ENCODE assay signal across 23 cellular contexts in the genomic region with DNA sequence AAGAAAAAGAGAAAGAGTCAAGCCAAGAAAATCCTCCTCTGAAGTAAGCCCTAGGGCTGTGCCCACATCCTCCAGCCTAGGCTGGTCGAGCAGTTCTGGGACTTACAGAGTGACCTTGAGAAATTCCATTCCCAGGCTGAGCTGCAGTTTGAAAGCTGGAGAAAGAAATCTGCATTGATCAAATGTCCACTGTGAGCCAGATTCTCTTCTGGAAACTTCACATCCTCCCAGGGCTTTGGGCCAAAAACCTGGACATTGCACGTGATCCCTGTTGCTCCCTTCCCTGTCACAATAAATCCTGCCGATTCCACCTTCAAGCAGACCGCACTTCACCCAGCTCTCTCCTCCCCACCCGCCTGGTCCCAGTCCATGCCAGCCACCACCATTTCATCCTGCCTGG. TPM values are rescaled to one million over a fixed set of nuclear protein-coding genes. Genes with fewer than 3 reads are reported as not detected.
DNase-seq lines count a peak whose midpoint lies in the region; ATAC-seq and TF ChIP-seq lines count a peak whose summit lies in the region.
"Had no signal": no experiment of that assay in that cellular context is flagged by ENCODE, and none has a peak within 500 bp of the region (broad histone marks: within the 10 kb centered on the region; RNA-seq: fewer than 3 reads in every experiment).

No MANE protein-coding gene starts in this region.

- CTCF ChIA-PET in Caco-2 (lab: Charles Lee) (interaction anchor here (0.7 to 1.3 kb wide), 2 partner anchors 14 to 16 kb away, joined by 3 to 5 read pairs; a partner anchor contains a TSS), WTC11 (lab: Charles Lee) (interaction anchor here (0.7 to 2.6 kb wide), 6 partner anchors 14 to 522 kb away, joined by 3 to 11 read pairs (median 5); no protein-coding TSS in a partner anchor)

- H3K4me3 ChIP-seq in Caco-2 (ENCODE audit: low read depth, low read length) (no peak overlapping the region), fibroblast of villous mesenchyme (ENCODE audit: low read depth, low read length) (no peak overlapping the region)
- H3K4me3 ChIP-seq: mucosa of descending colon, sigmoid colon had no signal

- H3K4me3 Mint-ChIP-seq in Caco-2 (ENCODE audit: unreplicated experiment) (no peak overlapping the region), WTC11 (no peak overlapping the region), nephron progenitor cell (no peak overlapping the region)
- no peak overlapping the region for H3K4me3 Mint-ChIP-seq in stimulated activated naive B cell treated with anti-CD40 and anti-IgM and Interleukin-4, amounts not matched to agents 10 μg/mL and 1 μg/mL and 100 μg/mL, for 72 hours
- H3K4me3 Mint-ChIP-seq: activated B cell treated with CpG ODN at 0.5 μM for 24 hours had no signal

- TF ChIP-seq CTCF in Caco-2 (IDR thresholded peaks at IDR 0.05; ENCODE audit: insufficient read depth in 1 of 2, low read depth in 1 of 2, low read length in 1 of 2, severe bottlenecking in 1 of 2, unreplicated experiment in 1 of 2) (no peak), WTC11 (IDR thresholded peaks at IDR 0.05) (no peak), fibroblast of villous mesenchyme (IDR thresholded peaks at IDR 0.05; ENCODE audit: insufficient read depth, low read depth, low read length) (no peak), nephron progenitor cell (IDR thresholded peaks at IDR 0.05) (no peak)

- H3K27me3 Mint-ChIP-seq in Caco-2 (ENCODE audit: insufficient read depth, unreplicated experiment): no peaks in the 10 kb centered on the region
- no peaks in the 10 kb centered on the region; the same call in 1 of the 2 replicates for H3K27me3 Mint-ChIP-seq in WTC11 (ENCODE audit: low read depth)
- H3K27me3 Mint-ChIP-seq in nephron progenitor cell (ENCODE audit: low read depth, poor library complexity): peaks cover 2% of the 10 kb centered on the region
- no peaks in the 10 kb centered on the region for H3K27me3 Mint-ChIP-seq in stimulated activated naive B cell treated with anti-CD40 and anti-IgM and Interleukin-4, amounts not matched to agents 10 μg/mL and 1 μg/mL and 100 μg/mL, for 72 hours
- H3K27me3 Mint-ChIP-seq: activated B cell treated with CpG ODN at 0.5 μM for 24 hours had no signal

- H3K36me3 Mint-ChIP-seq in Caco-2 (ENCODE audit: insufficient read depth, unreplicated experiment): peaks cover 6% of the 10 kb centered on the region
- no peaks in the 10 kb centered on the region for H3K36me3 Mint-ChIP-seq in WTC11
- no peaks in the 10 kb centered on the region for H3K36me3 Mint-ChIP-seq in nephron progenitor cell (ENCODE audit: low read depth)
- peaks cover 13 to 18% of the 10 kb centered on the region in 2 donors for H3K36me3 Mint-ChIP-seq in stimulated activated naive B cell treated with anti-CD40 and anti-IgM and Interleukin-4, amounts not matched to agents 10 μg/mL and 1 μg/mL and 100 μg/mL, for 72 hours

- no peaks in the 10 kb centered on the region; the same call in 1 of the 2 replicates for H3K36me3 ChIP-seq in Caco-2 (ENCODE audit: control insufficient read depth, insufficient read depth, low read length)

- peak overlapping the region; percentile 75 for H3K27ac Mint-ChIP-seq in Caco-2 (ENCODE audit: unreplicated experiment)
- 0 out of 2 replicates have a peak overlapping the region, but pooled peaks have one; percentile 5 for H3K27ac Mint-ChIP-seq in WTC11
- peak overlapping the region; percentile 73 for H3K27ac Mint-ChIP-seq in nephron progenitor cell
- no peak overlapping the region for H3K27ac Mint-ChIP-seq in stimulated activated naive B cell treated with anti-CD40 and anti-IgM and Interleukin-4, amounts not matched to agents 10 μg/mL and 1 μg/mL and 100 μg/mL, for 72 hours
- H3K27ac Mint-ChIP-seq: activated B cell treated with CpG ODN at 0.5 μM for 24 hours; activated T-helper 2 cell treated with anti-CD3 and anti-CD28 coated beads, Interferon-gamma antibody, Interleukin-2, Interleukin-4, amounts not matched to agents 10 μg/mL and 5 μg/mL and 100 μg/mL, durations not matched to agents 14 hours and 24 hours and 36 hours had no signal

- H3K4me1 Mint-ChIP-seq in Caco-2 (ENCODE audit: low read depth, unreplicated experiment) (peaks cover 27% of the 10 kb centered on the region), WTC11 (peaks cover 4% of the 10 kb centered on the region; the same call in 1 of the 2 replicates), nephron progenitor cell (peaks cover 23% of the 10 kb centered on the region)
- peaks cover 6 to 10% of the 10 kb centered on the region in 2 donors for H3K4me1 Mint-ChIP-seq in stimulated activated naive B cell treated with anti-CD40 and anti-IgM and Interleukin-4, amounts not matched to agents 10 μg/mL and 1 μg/mL and 100 μg/mL, for 72 hours

- no peak for DNase-seq in Caco-2
- DNase-seq in WTC11 (ENCODE audit: low spot score): no peak
- peak; percentile 19 for DNase-seq in fibroblast of villous mesenchyme (ENCODE audit: low read depth)
- DNase-seq in nephron progenitor cell: no peak
- DNase-seq in middle frontal gyrus (ENCODE audit: extremely low spot score, low spot score): no peak
- no peak for DNase-seq in activated T-cell treated with anti-CD3 and anti-CD28 coated beads, Interleukin-2, amount 50 U/mL, for 1 hour
- no peak for DNase-seq in stimulated activated naive B cell treated with anti-CD40 and anti-IgM and Interleukin-4, amounts not matched to agents 10 μg/mL and 1 μg/mL and 100 μg/mL, for 72 hours
- DNase-seq: activated B cell treated with CpG ODN at 0.5 μM for 24 hours; activated CD8-positive, alpha-beta memory T cell treated with anti-CD3 and anti-CD28 coated beads for 24 hours; effector memory CD4-positive, alpha-beta T cell; GF-D8; hypothalamus; Karpas-422; mucosa of descending colon; NCI-H1092; NCI-H2107; NCI-H510A treated with DMSO at 0.1 percent for 48 hours; occipital lobe; SHP77 treated with DMSO at 0.1 percent for 48 hours; sigmoid colon; stimulated activated CD4-positive, alpha-beta T cell treated with anti-CD3 and anti-CD28 coated beads, Interleukin-1b, Interleukin-23, amount 100 ng/mL, for 48 hours had no signal

- BruUV-seq in Caco-2 (replicated peaks; lab: Mats Ljungman, UMichigan): no TSS peak

- POLR2A ChIA-PET in Caco-2 (lab: Charles Lee): no interaction called here
- POLR2A ChIA-PET in WTC11 (lab: Charles Lee): no interaction called here

- H3K4me1 ChIP-seq in Caco-2: 0 out of 2 replicates have a peak, but pooled peaks cover 5% of the 10 kb centered on the region

- intact Hi-C loops in Caco-2 (cut with micrococcal nuclease; ENCODE audit: unreplicated experiment): no loop called here

- H3K27me3 ChIP-seq in Caco-2 (replicated peaks; ENCODE audit: control insufficient read depth, insufficient read depth, low read length): no peaks in the 10 kb centered on the region
- H3K27me3 ChIP-seq: sigmoid colon had no signal

- H3K9me3 Mint-ChIP-seq in Caco-2 (ENCODE audit: unreplicated experiment) (no peaks in the 10 kb centered on the region), WTC11 (no peaks in the 10 kb centered on the region), nephron progenitor cell (no peaks in the 10 kb centered on the region)
- no peaks in the 10 kb centered on the region for H3K9me3 Mint-ChIP-seq in stimulated activated naive B cell treated with anti-CD40 and anti-IgM and Interleukin-4, amounts not matched to agents 10 μg/mL and 1 μg/mL and 100 μg/mL, for 72 hours
- H3K9me3 Mint-ChIP-seq: activated B cell treated with CpG ODN at 0.5 μM for 24 hours; activated T-helper 2 cell treated with anti-CD3 and anti-CD28 coated beads, Interferon-gamma antibody, Interleukin-2, Interleukin-4, amounts not matched to agents 10 μg/mL and 5 μg/mL and 100 μg/mL, durations not matched to agents 14 hours and 24 hours and 36 hours had no signal

- no peaks in the 10 kb centered on the region for H3K9me3 ChIP-seq in Caco-2
- H3K9me3 ChIP-seq: mucosa of descending colon, sigmoid colon had no signal

- no peak for ATAC-seq in WTC11
- ATAC-seq in stimulated activated naive B cell treated with anti-CD40 and anti-IgM and Interleukin-4, amounts not matched to agents 10 μg/mL and 1 μg/mL and 100 μg/mL, for 72 hours (replicated peaks): no peak
- ATAC-seq: mucosa of descending colon had no signal

TF ChIP-seq in WTC11, 78 proteins besides CTCF, POLR2A, EP300 and RAD21 (continues in another document):
- TF ChIP-seq, protein P1, sequence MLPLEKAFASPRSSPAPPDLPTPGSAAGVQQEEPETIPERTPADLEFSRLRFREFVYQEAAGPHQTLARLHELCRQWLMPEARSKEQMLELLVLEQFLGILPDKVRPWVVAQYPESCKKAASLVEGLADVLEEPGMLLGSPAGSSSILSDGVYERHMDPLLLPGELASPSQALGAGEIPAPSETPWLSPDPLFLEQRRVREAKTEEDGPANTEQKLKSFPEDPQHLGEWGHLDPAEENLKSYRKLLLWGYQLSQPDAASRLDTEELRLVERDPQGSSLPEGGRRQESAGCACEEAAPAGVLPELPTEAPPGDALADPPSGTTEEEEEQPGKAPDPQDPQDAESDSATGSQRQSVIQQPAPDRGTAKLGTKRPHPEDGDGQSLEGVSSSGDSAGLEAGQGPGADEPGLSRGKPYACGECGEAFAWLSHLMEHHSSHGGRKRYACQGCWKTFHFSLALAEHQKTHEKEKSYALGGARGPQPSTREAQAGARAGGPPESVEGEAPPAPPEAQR (CRISPR knock-in tag; IDR thresholded peaks at IDR 0.05): no peak
- TF ChIP-seq ZBTB21 (CRISPR knock-in tag; IDR thresholded peaks at IDR 0.05; ENCODE audit: borderline replicate concordance) (no peak), ZNF232 (CRISPR knock-in tag; IDR thresholded peaks at IDR 0.05) (no peak), RELA (CRISPR knock-in tag; IDR thresholded peaks at IDR 0.05; ENCODE audit: borderline replicate concordance) (no peak), IRF2 (CRISPR knock-in tag; IDR thresholded peaks at IDR 0.05; ENCODE audit: borderline replicate concordance, low read depth) (no peak), GRHL2 (CRISPR knock-in tag; IDR thresholded peaks at IDR 0.05; ENCODE audit: insufficient replicate concordance, severe bottlenecking) (no peak)
- TF ChIP-seq, protein P2, sequence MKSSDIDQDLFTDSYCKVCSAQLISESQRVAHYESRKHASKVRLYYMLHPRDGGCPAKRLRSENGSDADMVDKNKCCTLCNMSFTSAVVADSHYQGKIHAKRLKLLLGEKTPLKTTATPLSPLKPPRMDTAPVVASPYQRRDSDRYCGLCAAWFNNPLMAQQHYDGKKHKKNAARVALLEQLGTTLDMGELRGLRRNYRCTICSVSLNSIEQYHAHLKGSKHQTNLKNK (CRISPR knock-in tag; IDR thresholded peaks at IDR 0.05): no peak

RNA-seq across cellular contexts. Expression of a gene that starts 15.7 kb away (rescaled TPM):
- 20.4 and 24.4 TPM in 2 replicates for total RNA-seq in Caco-2 (2022)
- 20.2 to 29.6 TPM (median 27.0 TPM) in 3 replicates for total RNA-seq in WTC11 (2021)
- total RNA-seq in fibroblast of villous mesenchyme: 2.9 and 3.0 TPM in 2 replicates

RNA-seq across cellular contexts. Expression of a gene that starts 16.1 kb away (rescaled TPM):
- total RNA-seq in Caco-2 (2022) (0.32 TPM in 1 of 2 replicates, not detected in the other), WTC11 (2021) (not detected in 3 replicates), fibroblast of villous mesenchyme (not detected in 2 replicates)
- total RNA-seq: activated B cell treated with CpG ODN at 0.5 μM for 24 hours; activated T-helper 2 cell treated with anti-CD3 and anti-CD28 coated beads, Interferon-gamma antibody, Interleukin-2, Interleukin-4, amounts not matched to agents 10 μg/mL and 5 μg/mL and 100 μg/mL, durations not matched to agents 14 hours and 24 hours and 36 hours; occipital lobe; sigmoid colon; T-helper 2 cell treated with Interferon-gamma antibody and Interleukin-4, amounts not matched to agents 100 ng/mL and 5 ng/mL, for 36 hours had no signal

RNA-seq across cellular contexts. Expression of a gene that starts 22.7 kb away (rescaled TPM):
- 6.8 and 11.3 TPM in 2 replicates for total RNA-seq in Caco-2 (2022)
- 8.9 to 11.1 TPM (median 10.4 TPM) in 3 replicates for total RNA-seq in WTC11 (2021)
- total RNA-seq in fibroblast of villous mesenchyme: 82.8 and 92.4 TPM in 2 replicates

RNA-seq across cellular contexts. Expression of a gene that starts 43.3 kb away (rescaled TPM):
- total RNA-seq in Caco-2 (2022): 375 and 381 TPM in 2 replicates
- total RNA-seq in WTC11 (2021): 207 to 226 TPM (median 223 TPM) in 3 replicates
- 72.2 and 111 TPM in 2 replicates for total RNA-seq in fibroblast of villous mesenchyme

RNA-seq across cellular contexts. Expression of a gene that starts 45.4 kb away (rescaled TPM):
- total RNA-seq in Caco-2 (2022) (6.5 and 7.3 TPM in 2 replicates), WTC11 (2021) (23.0 to 27.8 TPM (median 25.3 TPM) in 3 replicates), fibroblast of villous mesenchyme (0.86 and 1.9 TPM in 2 replicates)
